1 cellular context compared by ENCODE assay signal in the genomic region with DNA sequence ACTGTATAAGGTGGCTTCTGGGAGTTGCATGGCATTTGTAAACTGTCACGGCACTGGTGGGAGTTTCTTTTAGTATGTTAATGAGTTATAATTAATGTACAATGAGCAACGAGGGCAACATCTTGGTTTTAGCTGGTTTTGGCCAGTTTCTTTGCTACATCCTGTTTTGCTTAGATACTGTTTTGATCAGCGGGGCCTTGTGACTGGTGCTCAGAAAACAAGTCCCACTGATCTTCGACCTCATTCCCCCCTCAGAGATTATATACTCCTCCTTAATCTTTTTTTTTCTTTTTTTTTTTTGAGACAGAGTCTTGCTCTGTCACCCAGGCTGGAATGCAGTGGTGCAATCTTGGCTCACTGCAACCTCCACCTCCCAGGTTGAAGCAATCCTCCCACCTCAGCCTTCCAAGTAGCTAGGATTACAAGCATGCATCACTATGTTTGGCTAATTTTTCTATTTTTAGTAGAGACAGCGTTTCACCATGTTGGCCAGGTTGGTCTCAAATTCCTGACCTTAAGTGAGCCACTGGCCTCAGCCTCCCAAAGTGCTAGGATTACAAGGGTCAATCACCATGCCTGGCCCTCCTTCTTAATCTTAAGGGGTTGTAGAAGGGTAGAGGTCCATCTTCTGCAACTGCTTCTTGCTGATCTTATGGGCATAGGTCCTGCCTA.
TF ChIP-seq lines count a peak whose summit lies in the region.

No MANE protein-coding gene starts in this region.

TF ChIP-seq in SK-N-SH, 30 proteins besides CTCF, POLR2A, EP300 and RAD21 (continued from another document):
- TF ChIP-seq, protein P1, sequence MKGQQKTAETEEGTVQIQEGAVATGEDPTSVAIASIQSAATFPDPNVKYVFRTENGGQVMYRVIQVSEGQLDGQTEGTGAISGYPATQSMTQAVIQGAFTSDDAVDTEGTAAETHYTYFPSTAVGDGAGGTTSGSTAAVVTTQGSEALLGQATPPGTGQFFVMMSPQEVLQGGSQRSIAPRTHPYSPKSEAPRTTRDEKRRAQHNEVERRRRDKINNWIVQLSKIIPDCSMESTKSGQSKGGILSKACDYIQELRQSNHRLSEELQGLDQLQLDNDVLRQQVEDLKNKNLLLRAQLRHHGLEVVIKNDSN (IDR thresholded peaks at IDR 0.05; ENCODE audit: borderline replicate concordance, low read depth): no peak
- TF ChIP-seq YY1 (IDR thresholded peaks at IDR 0.05; ENCODE audit: low read depth) (no peak), GABPA (IDR thresholded peaks at IDR 0.05; ENCODE audit: low read depth) (no peak), SMC3 (IDR thresholded peaks at IDR 0.05; ENCODE audit: low read depth, low read length) (no peak), TCF12 (IDR thresholded peaks at IDR 0.05) (no peak), RCOR1 (IDR thresholded peaks at IDR 0.05; ENCODE audit: low read length) (no peak), TEAD4 (IDR thresholded peaks at IDR 0.05; ENCODE audit: borderline replicate concordance, insufficient read depth) (no peak), NRF1 (IDR thresholded peaks at IDR 0.05; ENCODE audit: low read depth, low read length) (no peak), TAF1 (IDR thresholded peaks at IDR 0.05; ENCODE audit: borderline replicate concordance, low read depth, low read length) (no peak), GATA2 (CRISPR knock-in tag; IDR thresholded peaks at IDR 0.05) (no peak), CHD2 (IDR thresholded peaks at IDR 0.05; ENCODE audit: low read length, partially characterized antibody) (no peak)
- TF ChIP-seq, protein P2, sequence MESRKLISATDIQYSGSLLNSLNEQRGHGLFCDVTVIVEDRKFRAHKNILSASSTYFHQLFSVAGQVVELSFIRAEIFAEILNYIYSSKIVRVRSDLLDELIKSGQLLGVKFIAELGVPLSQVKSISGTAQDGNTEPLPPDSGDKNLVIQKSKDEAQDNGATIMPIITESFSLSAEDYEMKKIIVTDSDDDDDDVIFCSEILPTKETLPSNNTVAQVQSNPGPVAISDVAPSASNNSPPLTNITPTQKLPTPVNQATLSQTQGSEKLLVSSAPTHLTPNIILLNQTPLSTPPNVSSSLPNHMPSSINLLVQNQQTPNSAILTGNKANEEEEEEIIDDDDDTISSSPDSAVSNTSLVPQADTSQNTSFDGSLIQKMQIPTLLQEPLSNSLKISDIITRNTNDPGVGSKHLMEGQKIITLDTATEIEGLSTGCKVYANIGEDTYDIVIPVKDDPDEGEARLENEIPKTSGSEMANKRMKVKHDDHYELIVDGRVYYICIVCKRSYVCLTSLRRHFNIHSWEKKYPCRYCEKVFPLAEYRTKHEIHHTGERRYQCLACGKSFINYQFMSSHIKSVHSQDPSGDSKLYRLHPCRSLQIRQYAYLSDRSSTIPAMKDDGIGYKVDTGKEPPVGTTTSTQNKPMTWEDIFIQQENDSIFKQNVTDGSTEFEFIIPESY (IDR thresholded peaks at IDR 0.05; ENCODE audit: borderline replicate concordance, low read depth): no peak
